In genomic region chr11:127381247-127381646, GRCh38 we compare ENCODE assay signal across 20 cellular contexts.
A peak's percentile ranks its signal among the peaks of the same experiment; 100 is the strongest.
DNase-seq lines count a peak whose midpoint lies in the region; ATAC-seq and TF ChIP-seq lines count a peak whose summit lies in the region.
"Had no signal": no experiment of that assay in that cellular context is flagged by ENCODE, and none has a peak within 500 bp of the region (broad histone marks: within the 10 kb centered on the region; RNA-seq: fewer than 3 reads in every experiment).

No MANE protein-coding gene starts in this region.

- no peaks in the 10 kb centered on the region for H3K9me3 ChIP-seq in smooth muscle cell (replicated peaks; ENCODE audit: low read depth)
- H3K9me3 ChIP-seq in A673 (ENCODE audit: low read depth, low read length, poor library complexity, severe bottlenecking), result no peaks in the 10 kb centered on the region
- H3K9me3 ChIP-seq: BLaER1 treated with 17β-estradiol and CSF1 and Interleukin-3, amounts not matched to agents 10 nM and 100 nM had no signal

- ATAC-seq in left colon, result peak; percentile 98
- ATAC-seq in GM18511 (IDR thresholded peaks at IDR 0.05; ENCODE audit: unreplicated experiment), result no peak
- no peak for ATAC-seq in HG03565 (IDR thresholded peaks at IDR 0.05; ENCODE audit: unreplicated experiment)
- ATAC-seq: CD8-positive, alpha-beta T cell; GM12878 had no signal

- no peak overlapping the region for H3K9ac ChIP-seq in smooth muscle cell (ENCODE audit: low read depth)
- H3K9ac ChIP-seq: BLaER1 treated with 17β-estradiol and CSF1 and Interleukin-3, amounts not matched to agents 10 nM and 100 nM had no signal

- H3K27me3 ChIP-seq in smooth muscle cell (ENCODE audit: low read depth) (peaks cover 4% of the 10 kb centered on the region), A673 (replicated peaks; ENCODE audit: insufficient read depth, low read depth, low read length, poor library complexity) (peaks cover 13% of the 10 kb centered on the region)
- H3K27me3 ChIP-seq: BLaER1 treated with 17β-estradiol and CSF1 and Interleukin-3, amounts not matched to agents 10 nM and 100 nM had no signal

- no peak for DNase-seq in left colon
- DNase-seq in smooth muscle cell (lab: John Stamatoyannopoulos, UW; ENCODE audit: unreplicated experiment), result no peak
- no peak for DNase-seq in A673 (ENCODE audit: low spot score)
- DNase-seq: 8988T; AML-193; CD4-positive, alpha-beta T cell; CD8-positive, alpha-beta T cell; COR-L47; DMS 273 treated with DMSO at 0.1 percent for 48 hours; DMS153; DMS53; DMS79; DND-41; EL; GDM1 had no signal

- no peaks in the 10 kb centered on the region for H4K20me1 ChIP-seq in smooth muscle cell (ENCODE audit: low read depth)
- H4K20me1 ChIP-seq: BLaER1 treated with 17β-estradiol and CSF1 and Interleukin-3, amounts not matched to agents 10 nM and 100 nM had no signal

- H3K4me3 ChIP-seq in smooth muscle cell (no peak overlapping the region), A673 (ENCODE audit: low read depth, low read length, poor library complexity, severe bottlenecking) (no peak overlapping the region)
- H3K4me3 ChIP-seq: BLaER1 treated with 17β-estradiol and CSF1 and Interleukin-3, amounts not matched to agents 10 nM and 100 nM; GM12878 had no signal

- H2AFZ ChIP-seq in smooth muscle cell (ENCODE audit: low read depth), result no peak overlapping the region

- H3K27ac ChIP-seq in smooth muscle cell (ENCODE audit: low read depth), result no peak overlapping the region
- no peak overlapping the region for H3K27ac ChIP-seq in A673 (ENCODE audit: low read depth, low read length, poor library complexity, severe bottlenecking)
- H3K27ac ChIP-seq: BLaER1 treated with 17β-estradiol and CSF1 and Interleukin-3, amounts not matched to agents 10 nM and 100 nM; C4-2B had no signal

- H3K4me1 ChIP-seq in smooth muscle cell (ENCODE audit: low read depth), result no peaks in the 10 kb centered on the region
- no peaks in the 10 kb centered on the region for H3K4me1 ChIP-seq in A673 (ENCODE audit: insufficient read depth, low read length, poor library complexity, severe bottlenecking)
- H3K4me1 ChIP-seq: BLaER1 treated with 17β-estradiol and CSF1 and Interleukin-3, amounts not matched to agents 10 nM and 100 nM had no signal

- intact Hi-C loops in left colon (cut with DNase I, micrococcal nuclease), result no loop called here
- intact Hi-C loops in A673 (cut with micrococcal nuclease; ENCODE audit: unreplicated experiment), result no loop called here

- TF ChIP-seq CTCF in smooth muscle cell (IDR thresholded peaks at IDR 0.05; ENCODE audit: borderline replicate concordance, insufficient read depth, poor library complexity, severe bottlenecking) (no peak), A673 (conservative IDR thresholded peaks at IDR 0.05; ENCODE audit: low read depth, low read length) (no peak)

- peak overlapping the region; percentile 15 for H3K4me2 ChIP-seq in smooth muscle cell
- H3K4me2 ChIP-seq: BLaER1 treated with 17β-estradiol and CSF1 and Interleukin-3, amounts not matched to agents 10 nM and 100 nM had no signal

- no TSS peak for BruUV-seq in A673 (replicated peaks; lab: Mats Ljungman, UMichigan)

- no peaks in the 10 kb centered on the region for H3K79me2 ChIP-seq in smooth muscle cell (ENCODE audit: low read depth)

- no peaks in the 10 kb centered on the region for H3K36me3 ChIP-seq in smooth muscle cell (ENCODE audit: low read depth)
- no peaks in the 10 kb centered on the region for H3K36me3 ChIP-seq in A673 (ENCODE audit: insufficient read depth, low read length, poor library complexity, severe bottlenecking)
- H3K36me3 ChIP-seq: BLaER1 treated with 17β-estradiol and CSF1 and Interleukin-3, amounts not matched to agents 10 nM and 100 nM had no signal

- POLR2A ChIA-PET in A673 (lab: Charles Lee; ENCODE audit: low non-redundant PET), result no interaction called here

- CTCF ChIA-PET in A673 (lab: Charles Lee), result no interaction called here

- 45% methylated on average over 3 of the region's 3 CpGs for WGBS in smooth muscle cell (ENCODE audit: low lambda C conversion rate)

- no peaks in the 10 kb centered on the region for H3F3A ChIP-seq in smooth muscle cell (ENCODE audit: low read depth)
